Comparison of ENCODE assay signal across 14 cellular contexts in the genomic region with DNA sequence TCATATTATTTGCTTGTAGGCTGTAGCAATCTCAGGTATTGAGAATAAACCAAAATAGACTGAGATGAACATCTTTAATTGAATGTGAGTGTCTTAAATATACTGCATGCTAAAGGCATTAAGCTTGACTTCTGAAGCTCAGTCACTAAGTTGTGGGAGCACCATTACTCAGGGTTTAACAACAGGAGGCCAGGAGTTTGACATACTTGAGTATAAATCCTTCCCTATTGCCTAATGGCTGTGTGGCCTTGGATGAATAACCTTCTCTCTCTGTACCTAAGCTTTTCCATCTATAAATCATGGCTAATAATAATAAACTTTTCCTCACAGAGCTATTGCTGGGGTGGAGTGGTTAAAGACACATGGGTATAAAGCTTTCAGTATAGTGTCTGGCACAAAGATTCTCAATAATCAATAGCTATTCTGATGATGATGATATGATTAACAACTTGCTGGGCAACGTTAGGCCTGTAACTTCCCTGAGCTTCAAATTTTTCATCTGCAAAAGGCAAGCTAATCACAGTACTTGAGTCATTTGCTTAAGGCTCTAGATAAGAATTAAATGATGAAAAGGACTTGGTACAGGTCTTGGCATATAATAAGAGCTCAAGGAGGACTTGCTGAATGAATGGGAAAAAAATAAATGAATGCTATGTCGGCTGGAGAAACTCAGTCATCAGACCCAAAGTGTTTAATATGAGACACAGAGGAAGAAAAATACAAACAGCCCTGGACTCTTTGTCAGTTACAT.
DNase-seq lines count a peak whose midpoint lies in the region; ATAC-seq and TF ChIP-seq lines count a peak whose summit lies in the region.
"Had no signal": no experiment of that assay in that cellular context is flagged by ENCODE, and none has a peak within 500 bp of the region (broad histone marks: within the 10 kb centered on the region; RNA-seq: fewer than 3 reads in every experiment).

No MANE protein-coding gene starts in this region.

- H3K4me3 ChIP-seq in mesodermal cell (ENCODE audit: extremely low read depth, insufficient read depth, low read length, poor library complexity, severe bottlenecking) = no peak overlapping the region
- no peak overlapping the region for H3K4me3 ChIP-seq in upper lobe of left lung
- no peak overlapping the region for H3K4me3 ChIP-seq in dorsolateral prefrontal cortex

- no peaks in the 10 kb centered on the region for H3K36me3 ChIP-seq in mesodermal cell (ENCODE audit: control insufficient read depth, insufficient read depth, low read length)
- no peaks in the 10 kb centered on the region for H3K36me3 ChIP-seq in upper lobe of left lung

- ATAC-seq in upper lobe of left lung (ENCODE audit: low FRiP score in 2 of 2) = peak; percentile 22 to 23
- ATAC-seq: activated naive CD4-positive, alpha-beta T cell treated with anti-CD3 and anti-CD28 coated beads, Interleukin-2, amount 50 U/mL, for 72 hours; stimulated activated memory B cell treated with anti-CD40 and anti-IgM and Interleukin-4, amounts not matched to agents 10 μg/mL and 1 μg/mL and 100 μg/mL, for 72 hours had no signal

- TF ChIP-seq CTCF in upper lobe of left lung (IDR thresholded peaks at IDR 0.05) (no peak), dorsolateral prefrontal cortex (IDR thresholded peaks at IDR 0.05 in 54 of 56, conservative IDR thresholded peaks at IDR 0.05 in 2 of 56; ENCODE audit: low read depth in 1 of 56, partially characterized antibody in 56 of 56) (no peak)

- H3K4me1 ChIP-seq in mesodermal cell (ENCODE audit: control insufficient read depth, insufficient read depth, low read length, poor library complexity, severe bottlenecking) (peaks cover 9% of the 10 kb centered on the region), upper lobe of left lung (peaks cover 5 to 20% (median 8%) of the 10 kb centered on the region in 4 donors)

- intact Hi-C loops in dorsolateral prefrontal cortex (cut with DNase I) = no loop called here

- peak; percentile 26 for DNase-seq in M059J (ENCODE audit: low read depth)
- DNase-seq in upper lobe of left lung = no peak
- no peak for DNase-seq in dorsolateral prefrontal cortex
- no peak for DNase-seq in NCI-H2196 treated with DMSO at 0.1 percent for 48 hours (lab: John Stamatoyannopoulos, UW; ENCODE audit: unreplicated experiment)
- no peak for DNase-seq in activated CD4-positive, alpha-beta T cell treated with anti-CD3 and anti-CD28 coated beads, Interleukin-2, amount 50 U/mL, for 1 hour
- DNase-seq: endodermal cell; KBM-7; NCI-H1694; SHP77 treated with DMSO at 0.1 percent for 48 hours; stimulated activated CD4-positive, alpha-beta T cell treated with anti-CD3 and anti-CD28 coated beads, Interleukin-2, amount 100 ng/mL, for 48 hours had no signal

- H3K27ac ChIP-seq in cingulate gyrus (ENCODE audit: low read depth, low read length) (peak overlapping the region; percentile 24), mesodermal cell (ENCODE audit: low read depth, low read length, severe bottlenecking) (peak overlapping the region; percentile 33), upper lobe of left lung (peak overlapping the region; percentile 52 to 78 (median 67)), dorsolateral prefrontal cortex (peak overlapping the region in 6 of 59 donors; percentile 12 to 53 (median 24))

- WGBS in mesodermal cell (ENCODE audit: insufficient coverage in 2 of 2), 2 experiments = 86 to 100% methylated on average over 1 of the region's 2 CpGs
- WGBS in upper lobe of left lung, 2 donors = 13 to 27% methylated on average over 2 of the region's 2 CpGs

- no peaks in the 10 kb centered on the region for H3K27me3 ChIP-seq in upper lobe of left lung
- no peaks in the 10 kb centered on the region for H3K27me3 ChIP-seq in dorsolateral prefrontal cortex

- H3K9me3 ChIP-seq in mesodermal cell (ENCODE audit: control insufficient read depth, low read length) = no peaks in the 10 kb centered on the region
- H3K9me3 ChIP-seq in upper lobe of left lung = no peaks in the 10 kb centered on the region

- no peak for TF ChIP-seq EP300 in upper lobe of left lung (IDR thresholded peaks at IDR 0.05)

- no peak for TF ChIP-seq POLR2A in upper lobe of left lung (IDR thresholded peaks at IDR 0.05)
